ENCODE assay signal across 9 cellular contexts in genomic region chr6:109237082-109237985, GRCh38.
A peak's percentile ranks its signal among the peaks of the same experiment; 100 is the strongest.
DNase-seq lines count a peak whose midpoint lies in the region; ATAC-seq and TF ChIP-seq lines count a peak whose summit lies in the region.
"Had no signal": no experiment of that assay in that cellular context is flagged by ENCODE, and none has a peak within 500 bp of the region (broad histone marks: within the 10 kb centered on the region; RNA-seq: fewer than 3 reads in every experiment).

No MANE protein-coding gene starts in this region.

- H3K9me3 Mint-ChIP-seq in activated CD4-positive, alpha-beta T cell treated with anti-CD3 and anti-CD28 coated beads, Interleukin-2, amount 10 ng/mL, durations not matched to agents 24 days and 14 days: peaks cover 8% of the 10 kb centered on the region

- intact Hi-C loops in activated CD4-positive, alpha-beta T cell treated with anti-CD3 and anti-CD28 coated beads, Interleukin-2, amount 10 ng/mL, durations not matched to agents 24 days and 14 days (cut with micrococcal nuclease): loop anchor here (2.0 to 5.0 kb wide), 2 partner anchors 50 to 145 kb away; partner anchors contain the start of gene CD164
- intact Hi-C loops in colonic mucosa (cut with DNase I) (loop anchor here (5.0 kb wide), 1 partner anchor 50 kb away; no protein-coding TSS in a partner anchor), spleen (cut with DNase I; ENCODE audit: low total_unique reads) (no loop called here)

- H3K9me3 ChIP-seq in colonic mucosa: no peaks in the 10 kb centered on the region
- no peaks in the 10 kb centered on the region for H3K9me3 ChIP-seq in spleen

- peak; percentile 73 for DNase-seq in activated CD4-positive, alpha-beta T cell treated with anti-CD3 and anti-CD28 coated beads, Interleukin-2, amount 10 ng/mL, durations not matched to agents 24 days and 14 days
- no peak for DNase-seq in activated CD4-positive, alpha-beta T cell treated with anti-CD3 and anti-CD28 coated beads, Interleukin-2, amount 50 U/mL, for 4 hours
- DNase-seq in NOMO-1 treated with DMSO at 0.1 percent for 48 hours (lab: John Stamatoyannopoulos, UW; ENCODE audit: unreplicated experiment) (peak; percentile 96), colonic mucosa (no peak), spleen (no peak), Ammon's horn (ENCODE audit: low spot score) (no peak)

- WGBS in spleen, 5 donors: 25 to 44% (median 39%) methylated on average over 12 of the region's 12 CpGs

- H3K27ac ChIP-seq in colonic mucosa: peak overlapping the region; percentile 63
- peak overlapping the region in 6 of 8 donors; percentile 24 to 82 (median 62) for H3K27ac ChIP-seq in spleen
- H3K27ac ChIP-seq: epithelial cell of prostate had no signal

- no peak for TF ChIP-seq POLR2A in spleen (IDR thresholded peaks at IDR 0.05)

- H3K36me3 ChIP-seq in colonic mucosa: no peaks in the 10 kb centered on the region
- no peaks in the 10 kb centered on the region for H3K36me3 ChIP-seq in spleen

- TF ChIP-seq CTCF in colonic mucosa (IDR thresholded peaks at IDR 0.05): no peak
- TF ChIP-seq CTCF in spleen (IDR thresholded peaks at IDR 0.05 in 8 of 11, conservative IDR thresholded peaks at IDR 0.05 in 3 of 11): no peak

- H3K4me1 ChIP-seq in colonic mucosa: peaks cover 8% of the 10 kb centered on the region
- peaks cover 0 to 65% (median 25%) of the 10 kb centered on the region in 6 donors for H3K4me1 ChIP-seq in spleen

- H3K4me3 ChIP-seq in colonic mucosa (no peak overlapping the region), spleen (peak overlapping the region in 1 of 8 donors; percentile 19)

- peak overlapping the region; percentile 88 for H3K27ac Mint-ChIP-seq in activated CD4-positive, alpha-beta T cell treated with anti-CD3 and anti-CD28 coated beads, Interleukin-2, amount 10 ng/mL, durations not matched to agents 24 days and 14 days

- H3K4me1 Mint-ChIP-seq in activated CD4-positive, alpha-beta T cell treated with anti-CD3 and anti-CD28 coated beads, Interleukin-2, amount 10 ng/mL, durations not matched to agents 24 days and 14 days: peaks cover 21% of the 10 kb centered on the region

- ATAC-seq in GM18870 (IDR thresholded peaks at IDR 0.05; ENCODE audit: unreplicated experiment): no peak
- no peak for ATAC-seq in SK-N-SH treated with all-trans-retinoic acid at 6 μM for 48 hours

- peak overlapping the region; percentile 51 for H3K4me3 Mint-ChIP-seq in activated CD4-positive, alpha-beta T cell treated with anti-CD3 and anti-CD28 coated beads, Interleukin-2, amount 10 ng/mL, durations not matched to agents 24 days and 14 days

- H3K9ac ChIP-seq in colonic mucosa (ENCODE audit: low read depth in 2 of 2, low read length in 2 of 2): no peak overlapping the region

- H3K27me3 Mint-ChIP-seq in activated CD4-positive, alpha-beta T cell treated with anti-CD3 and anti-CD28 coated beads, Interleukin-2, amount 10 ng/mL, durations not matched to agents 24 days and 14 days: no peaks in the 10 kb centered on the region

- no peaks in the 10 kb centered on the region for H3K36me3 Mint-ChIP-seq in activated CD4-positive, alpha-beta T cell treated with anti-CD3 and anti-CD28 coated beads, Interleukin-2, amount 10 ng/mL, durations not matched to agents 24 days and 14 days (ENCODE audit: low read depth)

- H3K27me3 ChIP-seq in colonic mucosa (no peaks in the 10 kb centered on the region), spleen (replicated peaks in 1 of 7) (no peaks in the 10 kb centered on the region)

TF ChIP-seq in SK-N-SH treated with all-trans-retinoic acid at 6 μM for 48 hours, 23 proteins besides CTCF, POLR2A, EP300 and RAD21:
- TF ChIP-seq PATZ1 (CRISPR knock-in tag; IDR thresholded peaks at IDR 0.05; ENCODE audit: borderline replicate concordance) (no peak), TOX (CRISPR knock-in tag; IDR thresholded peaks at IDR 0.05; ENCODE audit: borderline replicate concordance) (no peak), ESRRG (CRISPR knock-in tag; IDR thresholded peaks at IDR 0.05) (no peak), OSR1 (CRISPR knock-in tag; IDR thresholded peaks at IDR 0.05) (no peak), CSRNP3 (CRISPR knock-in tag; IDR thresholded peaks at IDR 0.05) (no peak), ZNF70 (CRISPR knock-in tag; IDR thresholded peaks at IDR 0.05) (no peak), SNAI2 (CRISPR knock-in tag; IDR thresholded peaks at IDR 0.05) (no peak), ZNF565 (CRISPR knock-in tag; conservative IDR thresholded peaks at IDR 0.05; ENCODE audit: low read depth) (no peak), ARNTL (CRISPR knock-in tag; IDR thresholded peaks at IDR 0.05; ENCODE audit: borderline replicate concordance, low read depth) (no peak)

Comparison
In these comparisons a context has a peak if more than half of its experiments do, and no peak if none do; other contexts are left out.
1. DNase-seq: peak in activated CD4-positive, alpha-beta T cell treated with anti-CD3 and anti-CD28 coated beads, Interleukin-2, amount 10 ng/mL, durations not matched to agents 24 days and 14 days (single experiment) and NOMO-1 treated with DMSO at 0.1 percent for 48 hours (single experiment); none in activated CD4-positive, alpha-beta T cell treated with anti-CD3 and anti-CD28 coated beads, Interleukin-2, amount 50 U/mL, for 4 hours (0 of 2), colonic mucosa (single experiment), spleen (single experiment) and Ammon's horn (single experiment).